In the genomic region with DNA sequence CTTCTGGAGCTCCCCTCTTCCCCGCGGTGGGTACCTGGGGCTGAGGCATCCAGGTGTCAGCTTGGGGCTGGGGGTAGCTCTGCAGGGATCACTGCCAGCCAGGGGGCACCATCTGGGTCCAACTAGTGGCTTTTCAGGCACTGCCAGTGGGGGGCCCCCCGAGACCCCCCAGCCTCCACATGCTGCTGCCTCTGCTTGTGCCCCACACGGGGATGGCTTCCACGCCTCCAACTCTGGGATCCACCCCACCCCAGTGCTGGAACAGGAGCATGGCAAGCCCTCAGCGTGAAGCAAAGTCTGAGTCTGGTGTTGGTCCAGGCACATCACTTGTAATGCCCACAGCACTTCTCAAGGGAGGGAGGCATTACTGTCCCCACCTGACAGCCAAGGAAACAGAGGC, we compare ENCODE assay signal across 27 cellular contexts.
"Had no signal": no experiment of that assay in that cellular context is flagged by ENCODE, and none has a peak within 500 bp of the region (broad histone marks: within the 10 kb centered on the region; RNA-seq: fewer than 3 reads in every experiment).

No MANE protein-coding gene starts in this region.

- H3K4me3 Mint-ChIP-seq: dendritic cell treated with granulocyte-macrophage colony-stimulating factor and Interleukin-4, amounts not matched to agents 40 ng/mL and 50 ng/mL, for 4 days; effector memory CD8-positive, alpha-beta T cell; endodermal cell; immature natural killer cell; mesothelial cell of epicardium had no signal

- ATAC-seq: effector memory CD8-positive, alpha-beta T cell; esophagus mucosa; gastrocnemius medialis; heart left ventricle; left colon; left lobe of liver; lower lobe of right lung; mucosa of descending colon had no signal

- DNase-seq: colonic mucosa; cortex of kidney; effector CD8-positive, alpha-beta T cell; effector memory CD8-positive, alpha-beta T cell; endodermal cell; erythroblast; esophagus squamous epithelium; foreskin fibroblast; foreskin melanocyte; gastrocnemius medialis; heart left ventricle; hypothalamus; immature natural killer cell; islet precursor cell; kidney; kidney glomerular epithelial cell; left colon; left ventricle myocardium inferior; lower lobe of right lung; mesenchymal stem cell; mucosa of descending colon had no signal

- H3K27ac Mint-ChIP-seq: dendritic cell treated with granulocyte-macrophage colony-stimulating factor and Interleukin-4, amounts not matched to agents 40 ng/mL and 50 ng/mL, for 4 days; effector memory CD8-positive, alpha-beta T cell; endodermal cell; immature natural killer cell; mesothelial cell of epicardium had no signal

- H3K9me3 Mint-ChIP-seq: dendritic cell treated with granulocyte-macrophage colony-stimulating factor and Interleukin-4, amounts not matched to agents 40 ng/mL and 50 ng/mL, for 4 days; effector memory CD8-positive, alpha-beta T cell; endodermal cell; immature natural killer cell had no signal

- H3K4me2 ChIP-seq: hepatocyte had no signal

- H3K4me1 Mint-ChIP-seq: endodermal cell, immature natural killer cell, mesothelial cell of epicardium had no signal

- H3K4me1 ChIP-seq: colonic mucosa, esophagus squamous epithelium, gastrocnemius medialis, heart left ventricle, left ventricle myocardium inferior, lower lobe of right lung had no signal

- H2AFZ ChIP-seq: hepatocyte had no signal

- H3K4me3 ChIP-seq: colonic mucosa, esophagus squamous epithelium, gastrocnemius medialis, heart left ventricle, hepatocyte, left ventricle myocardium inferior, lower lobe of right lung, mucosa of descending colon had no signal

- H3K9me3 ChIP-seq: colonic mucosa, esophagus squamous epithelium, gastrocnemius medialis, lower lobe of right lung, mucosa of descending colon had no signal

- H3K27me3 ChIP-seq: colonic mucosa, hepatocyte had no signal

- H3K36me3 Mint-ChIP-seq: immature natural killer cell, mesothelial cell of epicardium had no signal

- H3K27ac ChIP-seq: colonic mucosa, epithelial cell of prostate, esophagus squamous epithelium, gastrocnemius medialis, heart left ventricle, hepatocyte, left ventricle myocardium inferior, lower lobe of right lung had no signal

- H3K36me3 ChIP-seq: colonic mucosa, esophagus squamous epithelium, gastrocnemius medialis, heart left ventricle, left ventricle myocardium inferior, lower lobe of right lung had no signal
